1 cellular context compared by ENCODE assay signal in the genomic region with DNA sequence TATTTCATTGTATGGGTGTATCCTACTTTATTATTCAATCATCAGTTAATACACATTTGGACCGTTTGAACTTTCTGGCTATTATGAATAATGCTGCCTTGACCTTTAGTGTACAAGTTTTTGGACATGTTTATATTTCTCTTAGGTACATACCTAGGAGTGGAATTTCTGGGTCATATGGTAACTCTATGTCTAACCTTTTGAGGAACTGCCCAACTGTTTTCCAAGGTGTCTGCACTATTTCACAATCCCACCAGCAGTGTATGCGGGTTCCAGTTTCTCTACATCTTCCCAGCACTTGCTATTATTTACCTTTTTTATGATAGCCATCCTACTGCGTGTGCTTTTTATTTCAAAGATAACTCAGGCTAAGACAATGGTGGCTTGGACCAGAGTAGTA.
TF ChIP-seq lines count a peak whose summit lies in the region.

No MANE protein-coding gene starts in this region.

TF ChIP-seq in HepG2, 621 proteins besides CTCF, POLR2A, EP300 and RAD21 (continues in another document):
- TF ChIP-seq PLRG1 (conservative IDR thresholded peaks at IDR 0.05), result no peak
- TF ChIP-seq, protein P1, sequence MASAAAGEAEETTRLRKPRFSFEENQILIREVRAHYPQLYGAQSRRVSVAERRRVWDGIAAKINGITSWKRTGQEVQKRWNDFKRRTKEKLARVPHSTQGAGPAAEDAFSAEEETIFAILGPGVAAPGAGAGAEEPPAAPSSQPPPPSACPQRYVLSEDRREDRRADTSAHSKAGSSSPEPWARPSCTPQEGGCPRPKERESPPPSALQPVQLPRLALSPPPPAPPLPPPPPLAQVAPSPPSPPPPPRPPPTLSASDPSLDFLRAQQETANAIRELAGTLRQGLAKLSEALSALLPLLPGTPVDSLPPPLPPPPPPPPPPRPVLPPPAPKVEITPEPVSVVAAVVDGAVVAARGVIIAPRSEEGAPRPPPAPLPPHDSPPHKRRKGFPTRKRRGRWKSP (CRISPR knock-in tag; IDR thresholded peaks at IDR 0.05), result no peak
- no peak for TF ChIP-seq PITX1 (CRISPR knock-in tag; IDR thresholded peaks at IDR 0.05)
- TF ChIP-seq, protein P2, sequence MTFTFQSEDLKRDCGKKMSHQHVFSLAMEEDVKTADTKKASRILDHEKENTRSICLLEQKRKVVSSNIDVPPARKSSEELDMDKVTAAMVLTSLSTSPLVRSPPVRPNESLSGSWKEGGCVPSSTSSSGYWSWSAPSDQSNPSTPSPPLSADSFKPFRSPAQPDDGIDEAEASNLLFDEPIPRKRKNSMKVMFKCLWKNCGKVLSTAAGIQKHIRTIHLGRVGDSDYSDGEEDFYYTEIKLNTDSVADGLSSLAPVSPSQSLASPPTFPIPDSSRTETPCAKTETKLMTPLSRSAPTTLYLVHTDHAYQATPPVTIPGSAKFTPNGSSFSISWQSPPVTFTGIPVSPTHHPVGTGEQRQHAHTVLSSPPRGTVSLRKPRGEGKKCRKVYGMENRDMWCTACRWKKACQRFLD (CRISPR knock-in tag; IDR thresholded peaks at IDR 0.05; ENCODE audit: borderline replicate concordance), result no peak
- no peak for TF ChIP-seq XBP1 (CRISPR knock-in tag; IDR thresholded peaks at IDR 0.05)
- TF ChIP-seq PBX3 (CRISPR knock-in tag; IDR thresholded peaks at IDR 0.05; ENCODE audit: borderline replicate concordance), result no peak
- TF ChIP-seq ZNF160 (CRISPR knock-in tag; IDR thresholded peaks at IDR 0.05), result no peak
- no peak for TF ChIP-seq ZSCAN25 (CRISPR knock-in tag; IDR thresholded peaks at IDR 0.05)
- no peak for TF ChIP-seq ZBTB38 (CRISPR knock-in tag; IDR thresholded peaks at IDR 0.05)
- no peak for TF ChIP-seq HINFP (CRISPR knock-in tag; IDR thresholded peaks at IDR 0.05; ENCODE audit: low read depth)
- TF ChIP-seq, protein P3, sequence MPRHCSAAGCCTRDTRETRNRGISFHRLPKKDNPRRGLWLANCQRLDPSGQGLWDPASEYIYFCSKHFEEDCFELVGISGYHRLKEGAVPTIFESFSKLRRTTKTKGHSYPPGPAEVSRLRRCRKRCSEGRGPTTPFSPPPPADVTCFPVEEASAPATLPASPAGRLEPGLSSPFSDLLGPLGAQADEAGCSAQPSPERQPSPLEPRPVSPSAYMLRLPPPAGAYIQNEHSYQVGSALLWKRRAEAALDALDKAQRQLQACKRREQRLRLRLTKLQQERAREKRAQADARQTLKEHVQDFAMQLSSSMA (CRISPR knock-in tag; IDR thresholded peaks at IDR 0.05), result no peak
- TF ChIP-seq ZGPAT (CRISPR knock-in tag; IDR thresholded peaks at IDR 0.05), result peak; percentile 28; the same call in 1 of the 2 replicates
- no peak for TF ChIP-seq ZNF552 (CRISPR knock-in tag; IDR thresholded peaks at IDR 0.05; ENCODE audit: borderline replicate concordance)
- TF ChIP-seq HNF4G (IDR thresholded peaks at IDR 0.05; ENCODE audit: borderline replicate concordance, low read depth, low read length), result no peak
- no peak for TF ChIP-seq HNF4G (CRISPR knock-in tag; IDR thresholded peaks at IDR 0.05; ENCODE audit: borderline replicate concordance, low read depth)
- TF ChIP-seq, protein P4, sequence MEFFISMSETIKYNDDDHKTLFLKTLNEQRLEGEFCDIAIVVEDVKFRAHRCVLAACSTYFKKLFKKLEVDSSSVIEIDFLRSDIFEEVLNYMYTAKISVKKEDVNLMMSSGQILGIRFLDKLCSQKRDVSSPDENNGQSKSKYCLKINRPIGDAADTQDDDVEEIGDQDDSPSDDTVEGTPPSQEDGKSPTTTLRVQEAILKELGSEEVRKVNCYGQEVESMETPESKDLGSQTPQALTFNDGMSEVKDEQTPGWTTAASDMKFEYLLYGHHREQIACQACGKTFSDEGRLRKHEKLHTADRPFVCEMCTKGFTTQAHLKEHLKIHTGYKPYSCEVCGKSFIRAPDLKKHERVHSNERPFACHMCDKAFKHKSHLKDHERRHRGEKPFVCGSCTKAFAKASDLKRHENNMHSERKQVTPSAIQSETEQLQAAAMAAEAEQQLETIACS (CRISPR knock-in tag; IDR thresholded peaks at IDR 0.05), result no peak
- TF ChIP-seq RFX1 (IDR thresholded peaks at IDR 0.05), result no peak
- TF ChIP-seq SNAPC5 (CRISPR knock-in tag; IDR thresholded peaks at IDR 0.05; ENCODE audit: borderline replicate concordance), result no peak
- TF ChIP-seq ZSCAN12 (CRISPR knock-in tag; IDR thresholded peaks at IDR 0.05), result no peak
- no peak for TF ChIP-seq ATF7-NPFF (CRISPR knock-in tag; IDR thresholded peaks at IDR 0.05; ENCODE audit: low read depth)
- TF ChIP-seq, protein P5, sequence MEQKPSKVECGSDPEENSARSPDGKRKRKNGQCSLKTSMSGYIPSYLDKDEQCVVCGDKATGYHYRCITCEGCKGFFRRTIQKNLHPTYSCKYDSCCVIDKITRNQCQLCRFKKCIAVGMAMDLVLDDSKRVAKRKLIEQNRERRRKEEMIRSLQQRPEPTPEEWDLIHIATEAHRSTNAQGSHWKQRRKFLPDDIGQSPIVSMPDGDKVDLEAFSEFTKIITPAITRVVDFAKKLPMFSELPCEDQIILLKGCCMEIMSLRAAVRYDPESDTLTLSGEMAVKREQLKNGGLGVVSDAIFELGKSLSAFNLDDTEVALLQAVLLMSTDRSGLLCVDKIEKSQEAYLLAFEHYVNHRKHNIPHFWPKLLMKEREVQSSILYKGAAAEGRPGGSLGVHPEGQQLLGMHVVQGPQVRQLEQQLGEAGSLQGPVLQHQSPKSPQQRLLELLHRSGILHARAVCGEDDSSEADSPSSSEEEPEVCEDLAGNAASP (CRISPR knock-in tag; IDR thresholded peaks at IDR 0.05; ENCODE audit: borderline replicate concordance), result peak; percentile 27; the same call in 1 of the 2 replicates
- no peak for TF ChIP-seq PHF8 (CRISPR knock-in tag; IDR thresholded peaks at IDR 0.05)
- no peak for TF ChIP-seq ZNF724P (CRISPR knock-in tag; IDR thresholded peaks at IDR 0.05; ENCODE audit: borderline replicate concordance)
- TF ChIP-seq, protein P6, sequence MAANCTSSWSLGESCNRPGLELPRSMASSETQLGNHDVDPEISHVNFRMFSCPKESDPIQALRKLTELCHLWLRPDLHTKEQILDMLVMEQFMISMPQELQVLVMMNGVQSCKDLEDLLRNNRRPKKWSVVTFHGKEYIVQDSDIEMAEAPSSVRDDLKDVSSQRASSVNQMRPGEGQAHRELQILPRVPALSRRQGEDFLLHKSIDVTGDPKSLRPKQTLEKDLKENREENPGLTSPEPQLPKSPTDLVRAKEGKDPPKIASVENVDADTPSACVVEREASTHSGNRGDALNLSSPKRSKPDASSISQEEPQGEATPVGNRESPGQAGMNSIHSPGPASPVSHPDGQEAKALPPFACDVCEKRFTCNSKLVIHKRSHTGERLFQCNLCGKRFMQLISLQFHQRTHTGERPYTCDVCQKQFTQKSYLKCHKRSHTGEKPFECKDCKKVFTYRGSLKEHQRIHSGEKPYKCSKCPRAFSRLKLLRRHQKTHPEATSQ (CRISPR knock-in tag; IDR thresholded peaks at IDR 0.05; ENCODE audit: borderline replicate concordance), result 0 out of 2 replicates have a peak, but pooled peaks have one; percentile 35
- TF ChIP-seq CHCHD3 (CRISPR knock-in tag; IDR thresholded peaks at IDR 0.05), result no peak
- TF ChIP-seq, protein P7, sequence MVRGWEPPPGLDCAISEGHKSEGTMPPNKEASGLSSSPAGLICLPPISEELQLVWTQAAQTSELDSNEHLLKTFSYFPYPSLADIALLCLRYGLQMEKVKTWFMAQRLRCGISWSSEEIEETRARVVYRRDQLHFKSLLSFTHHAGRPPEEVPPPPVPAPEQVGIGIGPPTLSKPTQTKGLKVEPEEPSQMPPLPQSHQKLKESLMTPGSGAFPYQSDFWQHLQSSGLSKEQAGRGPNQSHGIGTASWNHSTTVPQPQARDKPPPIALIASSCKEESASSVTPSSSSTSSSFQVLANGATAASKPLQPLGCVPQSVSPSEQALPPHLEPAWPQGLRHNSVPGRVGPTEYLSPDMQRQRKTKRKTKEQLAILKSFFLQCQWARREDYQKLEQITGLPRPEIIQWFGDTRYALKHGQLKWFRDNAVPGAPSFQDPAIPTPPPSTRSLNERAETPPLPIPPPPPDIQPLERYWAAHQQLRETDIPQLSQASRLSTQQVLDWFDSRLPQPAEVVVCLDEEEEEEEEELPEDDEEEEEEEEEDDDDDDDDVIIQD (CRISPR knock-in tag; IDR thresholded peaks at IDR 0.05; ENCODE audit: low read depth), result no peak
- peak; percentile 51; the same call in 1 of the 2 replicates for TF ChIP-seq SKIL (CRISPR knock-in tag; IDR thresholded peaks at IDR 0.05; ENCODE audit: borderline replicate concordance)
- TF ChIP-seq KDM6A (CRISPR knock-in tag; IDR thresholded peaks at IDR 0.05; ENCODE audit: low read depth), result no peak
- no peak for TF ChIP-seq STAT5B (CRISPR knock-in tag; IDR thresholded peaks at IDR 0.05)
- no peak for TF ChIP-seq GABPB1 (CRISPR knock-in tag; IDR thresholded peaks at IDR 0.05)
- TF ChIP-seq SRY (CRISPR knock-in tag; IDR thresholded peaks at IDR 0.05), result no peak
- TF ChIP-seq CEBPZ (IDR thresholded peaks at IDR 0.05; ENCODE audit: low read length), result no peak
- peak; percentile 24; the same call in 1 of the 2 replicates for TF ChIP-seq HDAC1 (CRISPR knock-in tag; IDR thresholded peaks at IDR 0.05)
- no peak for TF ChIP-seq SRF (IDR thresholded peaks at IDR 0.05; ENCODE audit: low read depth, low read length)
- no peak for TF ChIP-seq KDM4B (CRISPR knock-in tag; IDR thresholded peaks at IDR 0.05)
- TF ChIP-seq DRAP1 (CRISPR knock-in tag; IDR thresholded peaks at IDR 0.05), result no peak
- peak; percentile 79 for TF ChIP-seq CEBPG (CRISPR knock-in tag; IDR thresholded peaks at IDR 0.05)
- TF ChIP-seq ZC3H13 (CRISPR knock-in tag; IDR thresholded peaks at IDR 0.05), result no peak
- no peak for TF ChIP-seq ETV5 (CRISPR knock-in tag; IDR thresholded peaks at IDR 0.05; ENCODE audit: borderline replicate concordance)
- peak; percentile 57; the same call in 1 of the 2 replicates for TF ChIP-seq NFIC (IDR thresholded peaks at IDR 0.05; ENCODE audit: low read length)
- no peak for TF ChIP-seq HIVEP1 (CRISPR knock-in tag; IDR thresholded peaks at IDR 0.05)
